8 cellular contexts compared by ENCODE assay signal in the genomic region with DNA sequence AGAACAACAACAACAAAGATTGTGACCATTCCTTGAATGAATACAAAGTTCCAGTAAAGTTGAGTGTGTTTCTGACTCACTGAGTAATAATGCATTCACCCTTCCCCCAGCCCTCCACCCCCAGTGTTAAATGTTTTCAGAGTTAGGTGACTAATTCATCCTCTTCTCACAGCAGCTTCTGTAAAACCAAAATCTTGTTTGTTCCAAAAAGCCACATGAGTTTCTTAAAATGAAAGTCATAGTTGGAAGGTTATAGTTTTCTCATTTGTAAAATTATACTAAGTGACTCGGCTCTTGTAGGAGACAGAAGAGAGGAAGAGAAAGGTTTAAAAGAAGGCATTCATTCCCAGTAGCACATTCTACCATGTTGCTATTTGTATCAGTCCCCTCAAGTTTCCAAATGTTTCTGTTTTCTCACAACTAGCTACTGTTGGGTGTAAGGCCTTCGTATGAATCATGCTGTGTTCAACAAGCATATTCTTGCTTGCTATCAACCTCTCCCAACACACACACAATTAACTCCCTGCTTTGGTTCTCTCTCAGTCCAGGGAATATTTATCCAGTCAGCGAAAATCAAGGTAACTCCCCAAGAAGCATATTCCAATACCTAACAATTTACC.
DNase-seq lines count a peak whose midpoint lies in the region; ATAC-seq lines count a peak whose summit lies in the region.

No MANE protein-coding gene starts in this region.

- no peaks in the 10 kb centered on the region for H3K27me3 Mint-ChIP-seq in activated naive CD4-positive, alpha-beta T cell treated with anti-CD3 and anti-CD28 coated beads, Interleukin-2, amount 50 U/mL, for 24 hours

- peaks cover 15% of the 10 kb centered on the region for H3K36me3 Mint-ChIP-seq in activated naive CD4-positive, alpha-beta T cell treated with anti-CD3 and anti-CD28 coated beads, Interleukin-2, amount 50 U/mL, for 24 hours

- DNase-seq in EH (ENCODE audit: low read depth) (peak; percentile 96), HT1080 (ENCODE audit: low read depth) (peak; percentile 93), kidney tubule cell (ENCODE audit: low spot score) (peak; percentile 88), stromal cell of bone marrow (ENCODE audit: low read depth) (peak; percentile 93), occipital lobe (lab: John Stamatoyannopoulos, UW) (no peak), activated gamma-delta T cell (lab: John Stamatoyannopoulos, UW) (no peak)

- H3K4me3 Mint-ChIP-seq in activated naive CD4-positive, alpha-beta T cell treated with anti-CD3 and anti-CD28 coated beads, Interleukin-2, amount 50 U/mL, for 24 hours: peak overlapping the region; percentile 75

- peak overlapping the region; percentile 99 for H3K27ac Mint-ChIP-seq in activated naive CD4-positive, alpha-beta T cell treated with anti-CD3 and anti-CD28 coated beads, Interleukin-2, amount 50 U/mL, for 24 hours

- ATAC-seq in GM21515 (IDR thresholded peaks at IDR 0.05; ENCODE audit: unreplicated experiment): peak; percentile 46

- H3K4me1 Mint-ChIP-seq in activated naive CD4-positive, alpha-beta T cell treated with anti-CD3 and anti-CD28 coated beads, Interleukin-2, amount 50 U/mL, for 24 hours: peaks cover 49% of the 10 kb centered on the region

- H3K9me3 Mint-ChIP-seq in activated naive CD4-positive, alpha-beta T cell treated with anti-CD3 and anti-CD28 coated beads, Interleukin-2, amount 50 U/mL, for 24 hours: no peaks in the 10 kb centered on the region

Comparison
In these comparisons a context has a peak if more than half of its experiments do, and no peak if none do; other contexts are left out.
1. DNase-seq: peak in EH (single experiment), HT1080 (single experiment), kidney tubule cell (single experiment) and stromal cell of bone marrow (single experiment); none in occipital lobe (single experiment) and activated gamma-delta T cell (single experiment).